In the genomic region with DNA sequence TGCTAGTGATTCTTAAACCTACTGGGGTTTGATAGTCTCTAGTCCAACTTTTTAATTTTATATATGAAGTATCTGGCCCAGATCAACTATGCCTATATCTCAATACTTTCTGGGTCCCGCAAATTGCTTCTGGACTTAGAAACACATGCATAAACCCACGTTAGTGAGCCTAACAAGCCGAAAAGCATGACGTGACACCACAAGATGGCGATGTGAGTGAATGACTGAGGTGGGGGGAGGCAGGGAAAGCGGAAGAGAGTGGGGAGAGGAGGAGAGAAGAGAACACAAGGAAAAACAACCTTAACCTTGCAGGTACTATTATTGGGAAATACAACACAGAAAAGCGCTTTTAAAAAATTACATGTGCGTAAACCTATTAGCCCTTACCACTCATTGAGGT, we compare ENCODE assay signal across 22 cellular contexts. TPM values are rescaled to one million over a fixed set of nuclear protein-coding genes. Genes with fewer than 3 reads are reported as not detected.
A peak's percentile ranks its signal among the peaks of the same experiment; 100 is the strongest.
DNase-seq lines count a peak whose midpoint lies in the region; ATAC-seq and TF ChIP-seq lines count a peak whose summit lies in the region.
"Had no signal": no experiment of that assay in that cellular context is flagged by ENCODE, and none has a peak within 500 bp of the region (broad histone marks: within the 10 kb centered on the region; RNA-seq: fewer than 3 reads in every experiment).

No MANE protein-coding gene starts in this region.

- ATAC-seq in CD4-positive, CD25-positive, alpha-beta regulatory T cell (ENCODE audit: low read depth in 2 of 2) = no peak
- ATAC-seq in HG02884 (IDR thresholded peaks at IDR 0.05; ENCODE audit: unreplicated experiment) = no peak
- ATAC-seq: mucosa of descending colon; stimulated activated effector memory CD8-positive, alpha-beta T cell treated with anti-CD3 and anti-CD28 coated beads, Interleukin-12 subunit alpha, Interleukin-12 subunit beta, amount 100 ng/mL, for 72 hours had no signal

- peak overlapping the region in 2 of 3 donors; percentile 28 to 95 for H3K27ac Mint-ChIP-seq in CD4-positive, CD25-positive, alpha-beta regulatory T cell
- H3K27ac Mint-ChIP-seq: activated naive CD8-positive, alpha-beta T cell treated with anti-CD3 and anti-CD28 coated beads, Interleukin-2, amount 10 ng/mL, durations not matched to agents 7 days and 5 days; activated T-helper 1 cell treated with anti-CD3 and anti-CD28 coated beads, Interleukin-12 subunit alpha, Interleukin-12 subunit beta, Interleukin-2, Interleukin-4 antibody, amounts not matched to agents 30 ng/mL and 10 ng/mL and 1 ng/mL, durations not matched to agents 14 hours and 24 hours and 36 hours; stimulated activated effector memory CD8-positive, alpha-beta T cell treated with anti-CD3 and anti-CD28 coated beads, Interleukin-12 subunit alpha, Interleukin-12 subunit beta, amount 100 ng/mL, for 72 hours; T-helper 1 cell treated with Interleukin-12 subunit alpha and Interleukin-12 subunit beta and Interleukin-4 antibody, amounts not matched to agents 30 μg/mL and 1 μg/mL, for 36 hours had no signal

- TF ChIP-seq CTCF in GM06990 (IDR thresholded peaks at IDR 0.05; ENCODE audit: insufficient read depth, low read length, poor library complexity, severe bottlenecking) (peak; percentile 4), epithelial cell of proximal tubule (conservative IDR thresholded peaks at IDR 0.05; ENCODE audit: low read depth, low read length) (peak; percentile 20), colonic mucosa (IDR thresholded peaks at IDR 0.05) (no peak)

- H3K9me3 ChIP-seq in CD4-positive, CD25-positive, alpha-beta regulatory T cell (ENCODE audit: control insufficient read depth in 2 of 2, low read length in 2 of 2) = no peaks in the 10 kb centered on the region
- H3K9me3 ChIP-seq in colonic mucosa = no peaks in the 10 kb centered on the region
- H3K9me3 ChIP-seq: left ventricle myocardium inferior, mucosa of descending colon, neutrophil, testis had no signal

- no peaks in the 10 kb centered on the region for H3K9me3 Mint-ChIP-seq in CD4-positive, CD25-positive, alpha-beta regulatory T cell
- H3K9me3 Mint-ChIP-seq: activated naive CD8-positive, alpha-beta T cell treated with anti-CD3 and anti-CD28 coated beads, Interleukin-2, amount 10 ng/mL, durations not matched to agents 7 days and 5 days; activated T-helper 1 cell treated with anti-CD3 and anti-CD28 coated beads, Interleukin-12 subunit alpha, Interleukin-12 subunit beta, Interleukin-2, Interleukin-4 antibody, amounts not matched to agents 30 ng/mL and 10 ng/mL and 1 ng/mL, durations not matched to agents 14 hours and 24 hours and 36 hours; stimulated activated effector memory CD8-positive, alpha-beta T cell treated with anti-CD3 and anti-CD28 coated beads, Interleukin-12 subunit alpha, Interleukin-12 subunit beta, amount 100 ng/mL, for 72 hours; T-helper 1 cell treated with Interleukin-12 subunit alpha and Interleukin-12 subunit beta and Interleukin-4 antibody, amounts not matched to agents 30 μg/mL and 1 μg/mL, for 36 hours had no signal

- H3K9ac ChIP-seq in colonic mucosa (ENCODE audit: low read depth in 2 of 2, low read length in 2 of 2) = no peak overlapping the region

- no peaks in the 10 kb centered on the region for H3K27me3 Mint-ChIP-seq in CD4-positive, CD25-positive, alpha-beta regulatory T cell
- H3K27me3 Mint-ChIP-seq: activated naive CD8-positive, alpha-beta T cell treated with anti-CD3 and anti-CD28 coated beads, Interleukin-2, amount 10 ng/mL, durations not matched to agents 7 days and 5 days had no signal

- intact Hi-C loops in colonic mucosa (cut with DNase I) = no loop called here

- in situ Hi-C loops in SK-MEL-5 (cut with HindIII; ENCODE audit: low pct_unique_long_range_greater_than_20kb, low sequenced_read_pairs) = no loop called here

- H3K27ac ChIP-seq in CD4-positive, CD25-positive, alpha-beta regulatory T cell (ENCODE audit: insufficient read depth, low read length, poor library complexity, severe bottlenecking) = peak overlapping the region; percentile 8
- no peak overlapping the region for H3K27ac ChIP-seq in colonic mucosa
- H3K27ac ChIP-seq: left ventricle myocardium inferior, neutrophil, testis had no signal

- H3K27me3 ChIP-seq in CD4-positive, CD25-positive, alpha-beta regulatory T cell (ENCODE audit: control insufficient read depth, insufficient read depth, low read length) = no peaks in the 10 kb centered on the region
- H3K27me3 ChIP-seq in GM06990 (replicated peaks; ENCODE audit: control insufficient read depth, insufficient read depth, low read length) (no peaks in the 10 kb centered on the region), colonic mucosa (no peaks in the 10 kb centered on the region)
- H3K27me3 ChIP-seq: neutrophil, testis had no signal

- H3K4me3 Mint-ChIP-seq in CD4-positive, CD25-positive, alpha-beta regulatory T cell = no peak overlapping the region
- H3K4me3 Mint-ChIP-seq: activated naive CD8-positive, alpha-beta T cell treated with anti-CD3 and anti-CD28 coated beads, Interleukin-2, amount 10 ng/mL, durations not matched to agents 7 days and 5 days; activated T-helper 1 cell treated with anti-CD3 and anti-CD28 coated beads, Interleukin-12 subunit alpha, Interleukin-12 subunit beta, Interleukin-2, Interleukin-4 antibody, amounts not matched to agents 30 ng/mL and 10 ng/mL and 1 ng/mL, durations not matched to agents 14 hours and 24 hours and 36 hours; stimulated activated effector memory CD8-positive, alpha-beta T cell treated with anti-CD3 and anti-CD28 coated beads, Interleukin-12 subunit alpha, Interleukin-12 subunit beta, amount 100 ng/mL, for 72 hours; T-helper 1 cell treated with Interleukin-12 subunit alpha and Interleukin-12 subunit beta and Interleukin-4 antibody, amounts not matched to agents 30 μg/mL and 1 μg/mL, for 36 hours had no signal

- no peak overlapping the region for H3K4me3 ChIP-seq in CD4-positive, CD25-positive, alpha-beta regulatory T cell (ENCODE audit: low read depth, low read length)
- H3K4me3 ChIP-seq in GM06990 (replicated peaks; ENCODE audit: low read depth, low read length) (no peak overlapping the region), epithelial cell of proximal tubule (ENCODE audit: low read depth, low read length) (no peak overlapping the region), colonic mucosa (no peak overlapping the region)
- H3K4me3 ChIP-seq: left ventricle myocardium inferior, mucosa of descending colon, testis had no signal

- peaks cover 64% of the 10 kb centered on the region for H3K36me3 ChIP-seq in CD4-positive, CD25-positive, alpha-beta regulatory T cell (ENCODE audit: control insufficient read depth, insufficient read depth, low read length)
- H3K36me3 ChIP-seq in GM06990 (ENCODE audit: control insufficient read depth, insufficient read depth, low read length) = peaks cover 23% of the 10 kb centered on the region
- H3K36me3 ChIP-seq in colonic mucosa = no peaks in the 10 kb centered on the region

- peaks cover 17 to 33% (median 25%) of the 10 kb centered on the region in 4 donors for H3K4me1 Mint-ChIP-seq in CD4-positive, CD25-positive, alpha-beta regulatory T cell

- no peak for DNase-seq in CD4-positive, CD25-positive, alpha-beta regulatory T cell
- DNase-seq in GM06990 (ENCODE audit: extremely low read depth, insufficient read length) (no peak), SK-MEL-5 (ENCODE audit: low read depth, low spot score) (peak; percentile 48), epithelial cell of proximal tubule (ENCODE audit: low read depth) (no peak), colonic mucosa (no peak), H4 (ENCODE audit: low spot score) (no peak)
- DNase-seq: activated CD8-positive, alpha-beta memory T cell treated with anti-CD3 and anti-CD28 coated beads for 24 hours; activated naive CD8-positive, alpha-beta T cell treated with anti-CD3 and anti-CD28 coated beads, Interleukin-2, amount 10 ng/mL, durations not matched to agents 7 days and 5 days; DMS 273 treated with DMSO at 0.1 percent for 48 hours; glutamatergic neuron; KG1; left ventricle myocardium inferior; mucosa of descending colon; NCI-H1092 treated with DMSO at 0.1 percent for 48 hours; SHP77 treated with DMSO at 0.1 percent for 48 hours; stimulated activated CD4-positive, alpha-beta T cell treated with anti-CD3 and anti-CD28 coated beads, Interleukin-12 subunit alpha, Interleukin-12 subunit beta, amount 100 ng/mL, for 4 hours; testis had no signal

- H3K36me3 Mint-ChIP-seq in CD4-positive, CD25-positive, alpha-beta regulatory T cell = peaks cover 31% of the 10 kb centered on the region

- peaks cover 4% of the 10 kb centered on the region for H3K4me1 ChIP-seq in CD4-positive, CD25-positive, alpha-beta regulatory T cell (ENCODE audit: control insufficient read depth, insufficient read depth, low read length, poor library complexity, severe bottlenecking)
- no peaks in the 10 kb centered on the region for H3K4me1 ChIP-seq in colonic mucosa
- H3K4me1 ChIP-seq: testis had no signal

RNA-seq across cellular contexts. Expression of a gene that starts 13.8 kb away (rescaled TPM):
- 48.0 TPM for total RNA-seq in CD4-positive, CD25-positive, alpha-beta regulatory T cell
- polyA plus RNA-seq in CD4-positive, CD25-positive, alpha-beta regulatory T cell = 100 to 1,000 TPM; 115 to 186 (median 136) TPM
- 771 and 813 TPM in 2 replicates for total RNA-seq in SK-MEL-5 (2014; rRNA removed; shearing (Covaris generic))
- 624 and 644 TPM in 2 replicates for polyA plus RNA-seq in SK-MEL-5 (2015; cell fraction: cytosol; rRNA removed)
- 73.7 and 90.8 TPM in 2 replicates for polyA plus RNA-seq in SK-MEL-5 (2015; cell fraction: nucleus; rRNA removed)
- total RNA-seq in epithelial cell of proximal tubule (400 and 406 TPM in 2 replicates), colonic mucosa (100 to 1,000 TPM; 180 to 347 TPM)
- 277 and 293 TPM in 2 replicates for total RNA-seq in H4 (2014; rRNA removed; shearing (Covaris generic))
